Comparison of ENCODE assay signal across 1 cellular context in the genomic region with DNA sequence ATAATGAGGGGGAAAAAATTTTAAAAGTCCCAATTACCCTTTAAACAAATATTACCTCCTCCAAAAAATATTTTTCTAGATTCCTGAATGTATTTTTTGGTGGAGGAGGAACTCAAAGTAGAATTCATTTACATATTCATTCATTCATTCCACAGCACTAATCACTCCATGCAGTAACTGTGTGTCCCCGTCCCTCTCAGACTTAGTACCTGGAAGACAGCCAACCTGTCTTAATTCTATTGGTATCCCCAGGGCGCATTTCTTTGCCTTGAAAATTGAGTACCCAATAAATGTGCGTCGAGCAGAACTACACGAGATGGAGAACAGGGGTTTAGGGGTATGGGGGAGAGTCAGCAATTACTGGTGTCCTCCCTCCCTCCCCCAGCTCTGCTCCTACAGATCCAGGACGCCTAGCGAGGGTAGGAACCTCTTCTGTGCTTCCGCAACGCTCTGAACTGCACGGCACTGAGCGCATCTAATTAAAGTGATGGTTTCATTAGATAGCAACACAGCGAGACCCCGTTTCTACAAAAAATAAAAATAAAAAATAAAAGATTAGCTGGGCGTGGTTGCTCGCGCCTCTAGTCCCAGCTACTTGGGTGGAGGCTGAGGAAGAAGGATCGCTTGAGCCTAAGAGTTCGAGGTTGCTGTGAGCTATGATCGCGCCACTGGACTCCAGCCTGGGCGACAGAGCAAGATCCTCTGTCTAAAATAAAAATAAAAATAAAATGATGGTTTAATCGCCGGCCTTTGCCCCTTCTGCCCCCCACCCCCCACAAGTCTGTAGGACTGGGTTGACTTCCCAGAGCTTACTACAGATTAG.
TF ChIP-seq lines count a peak whose summit lies in the region.

No MANE protein-coding gene starts in this region.

TF ChIP-seq in GM23338, 12 proteins besides CTCF, POLR2A, EP300 and RAD21 (continued from another document):
- TF ChIP-seq, protein P1, sequence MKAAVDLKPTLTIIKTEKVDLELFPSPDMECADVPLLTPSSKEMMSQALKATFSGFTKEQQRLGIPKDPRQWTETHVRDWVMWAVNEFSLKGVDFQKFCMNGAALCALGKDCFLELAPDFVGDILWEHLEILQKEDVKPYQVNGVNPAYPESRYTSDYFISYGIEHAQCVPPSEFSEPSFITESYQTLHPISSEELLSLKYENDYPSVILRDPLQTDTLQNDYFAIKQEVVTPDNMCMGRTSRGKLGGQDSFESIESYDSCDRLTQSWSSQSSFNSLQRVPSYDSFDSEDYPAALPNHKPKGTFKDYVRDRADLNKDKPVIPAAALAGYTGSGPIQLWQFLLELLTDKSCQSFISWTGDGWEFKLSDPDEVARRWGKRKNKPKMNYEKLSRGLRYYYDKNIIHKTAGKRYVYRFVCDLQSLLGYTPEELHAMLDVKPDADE (IDR thresholded peaks at IDR 0.05), result no peak
- no peak for TF ChIP-seq STAT1 (IDR thresholded peaks at IDR 0.05; ENCODE audit: unreplicated experiment)
- no peak for TF ChIP-seq ZNF114 (CRISPR knock-in tag; IDR thresholded peaks at IDR 0.05)
- TF ChIP-seq NANOG (IDR thresholded peaks at IDR 0.05; ENCODE audit: borderline replicate concordance), result no peak
